14 cellular contexts compared by ENCODE assay signal in genomic region chr9:3510796-3511195, GRCh38.
"Had no signal": no experiment of that assay in that cellular context is flagged by ENCODE, and none has a peak within 500 bp of the region (broad histone marks: within the 10 kb centered on the region; RNA-seq: fewer than 3 reads in every experiment).

No MANE protein-coding gene starts in this region.

- ATAC-seq: activated T-cell treated with anti-CD3 and anti-CD28 coated beads, Interleukin-2, amount 50 U/mL, for 72 hours; natural killer cell treated with Interleukin-12 subunit alpha and Interleukin-12 subunit beta and Interleukin-15 and Interleukin-18, amount 100 ng/mL, for 72 hours had no signal

- H3K27me3 ChIP-seq: ascending aorta, esophagus muscularis mucosa, sigmoid colon, tibial artery had no signal

- H3K4me1 ChIP-seq: ascending aorta had no signal

- H3K36me3 ChIP-seq: ascending aorta, esophagus muscularis mucosa, sigmoid colon, tibial artery had no signal

- FAIRE-seq: endothelial cell of umbilical vein had no signal

- H3K4me3 ChIP-seq: ascending aorta, coronary artery, esophagus muscularis mucosa, sigmoid colon, tibial artery had no signal

- H3K9me3 ChIP-seq: ascending aorta, esophagus muscularis mucosa, sigmoid colon, tibial artery had no signal

- H3K27ac ChIP-seq: ascending aorta, coronary artery, esophagus muscularis mucosa had no signal

- DNase-seq: activated CD4-positive, alpha-beta T cell treated with anti-CD3 and anti-CD28 coated beads, Interleukin-2, amount 10 ng/mL, durations not matched to agents 7 days and 5 days; activated CD8-positive, alpha-beta memory T cell treated with anti-CD3 and anti-CD28 coated beads for 24 hours; activated gamma-delta T cell; activated T-cell treated with anti-CD3 and anti-CD28 coated beads, Interleukin-2, amount 50 U/mL, for 72 hours; islet precursor cell; sigmoid colon; stimulated activated naive CD4-positive, alpha-beta T cell; T-helper 9 cell; tibial artery had no signal
